Comparison of ENCODE assay signal across 18 cellular contexts in the genomic region with DNA sequence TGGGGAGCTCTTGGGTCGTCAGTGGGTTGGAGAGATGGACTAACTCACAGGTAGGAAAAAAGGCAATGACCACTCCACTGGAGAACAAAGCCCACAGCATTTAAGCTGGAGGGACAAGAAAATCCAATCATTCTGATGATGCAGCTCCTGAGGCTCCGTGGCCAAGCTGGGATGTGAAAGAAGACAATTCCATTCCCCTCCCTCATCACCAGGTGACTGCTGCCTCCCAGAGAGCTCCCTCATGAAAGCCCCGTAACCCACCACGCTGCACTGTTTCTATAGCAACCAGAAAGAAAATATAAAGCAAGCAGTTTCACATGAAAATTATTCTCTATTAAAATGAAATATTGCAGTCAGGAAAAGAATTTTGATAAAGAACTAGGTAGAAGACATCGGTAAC. TPM values are rescaled to one million over a fixed set of nuclear protein-coding genes. Genes with fewer than 3 reads are reported as not detected.
A peak's percentile ranks its signal among the peaks of the same experiment; 100 is the strongest.
DNase-seq lines count a peak whose midpoint lies in the region; ATAC-seq and TF ChIP-seq lines count a peak whose summit lies in the region.
"Had no signal": no experiment of that assay in that cellular context is flagged by ENCODE, and none has a peak within 500 bp of the region (broad histone marks: within the 10 kb centered on the region; RNA-seq: fewer than 3 reads in every experiment).

No MANE protein-coding gene starts in this region.

- H3K27ac Mint-ChIP-seq in activated naive CD4-positive, alpha-beta T cell treated with anti-CD3 and anti-CD28 coated beads, Interleukin-2, amount 50 U/mL, for 24 hours, result no peak overlapping the region
- no peak overlapping the region for H3K27ac Mint-ChIP-seq in activated naive CD4-positive, alpha-beta T cell treated with anti-CD3 and anti-CD28 coated beads, Interleukin-2, amount 10 ng/mL, durations not matched to agents 7 days and 5 days

- H3F3A ChIP-seq in smooth muscle cell (ENCODE audit: low read depth), result peaks cover 26% of the 10 kb centered on the region

- no peaks in the 10 kb centered on the region for H3K9me2 ChIP-seq in OCI-LY7 (ENCODE audit: insufficient read depth, low read length)

- H3K4me3 ChIP-seq in OCI-LY7 (ENCODE audit: low read depth, low read length, poor library complexity, severe bottlenecking), result no peak overlapping the region
- H3K4me3 ChIP-seq in smooth muscle cell, result no peak overlapping the region
- H3K4me3 ChIP-seq: sigmoid colon, tibial nerve had no signal

- no peak for ATAC-seq in GM21528 (IDR thresholded peaks at IDR 0.05; ENCODE audit: low FRiP score, unreplicated experiment)

- H3K36me3 ChIP-seq in OCI-LY7 (ENCODE audit: insufficient read depth, low read length) (peaks cover 43% of the 10 kb centered on the region), smooth muscle cell (ENCODE audit: low read depth) (no peaks in the 10 kb centered on the region)
- H3K36me3 ChIP-seq: sigmoid colon, tibial nerve had no signal

- H2AFZ ChIP-seq in OCI-LY7 (ENCODE audit: low read length) (no peak overlapping the region), smooth muscle cell (ENCODE audit: low read depth) (no peak overlapping the region)

- CTCF ChIA-PET in activated naive CD4-positive, alpha-beta T cell treated with anti-CD3 and anti-CD28 coated beads, Interleukin-2, amount 10 ng/mL, durations not matched to agents 7 days and 5 days (lab: Charles Lee), result no interaction called here
- CTCF ChIA-PET in OCI-LY7 (lab: Charles Lee; ENCODE audit: unreplicated experiment), result no interaction called here

- peaks cover 94% of the 10 kb centered on the region for H3K4me1 Mint-ChIP-seq in activated naive CD4-positive, alpha-beta T cell treated with anti-CD3 and anti-CD28 coated beads, Interleukin-2, amount 50 U/mL, for 24 hours
- H3K4me1 Mint-ChIP-seq in activated naive CD4-positive, alpha-beta T cell treated with anti-CD3 and anti-CD28 coated beads, Interleukin-2, amount 10 ng/mL, durations not matched to agents 7 days and 5 days, result peaks cover 85% of the 10 kb centered on the region

- POLR2A ChIA-PET in OCI-LY7 (lab: Charles Lee), result no interaction called here

- H3K4me3 Mint-ChIP-seq in activated naive CD4-positive, alpha-beta T cell treated with anti-CD3 and anti-CD28 coated beads, Interleukin-2, amount 50 U/mL, for 24 hours, result peak overlapping the region; percentile 23
- no peak overlapping the region for H3K4me3 Mint-ChIP-seq in activated naive CD4-positive, alpha-beta T cell treated with anti-CD3 and anti-CD28 coated beads, Interleukin-2, amount 10 ng/mL, durations not matched to agents 7 days and 5 days

- H3K4me2 ChIP-seq in OCI-LY7 (ENCODE audit: low read length), result peak overlapping the region; percentile 67; the same call in 1 of the 2 replicates
- no peak overlapping the region for H3K4me2 ChIP-seq in smooth muscle cell

- no peaks in the 10 kb centered on the region for H3K9me3 ChIP-seq in OCI-LY7 (ENCODE audit: low read length)
- no peaks in the 10 kb centered on the region for H3K9me3 ChIP-seq in smooth muscle cell (replicated peaks; ENCODE audit: low read depth)
- H3K9me3 ChIP-seq: sigmoid colon, tibial nerve had no signal

- H3K27me3 ChIP-seq in smooth muscle cell (ENCODE audit: low read depth), result no peaks in the 10 kb centered on the region
- H3K27me3 ChIP-seq: sigmoid colon, tibial nerve had no signal

- H4K20me1 ChIP-seq in OCI-LY7 (ENCODE audit: insufficient read depth, low read length) (peaks cover 70% of the 10 kb centered on the region), smooth muscle cell (ENCODE audit: low read depth) (peaks cover 100% of the 10 kb centered on the region)

- peak overlapping the region; percentile 42 for H3K9ac ChIP-seq in smooth muscle cell (ENCODE audit: low read depth)

- peaks cover 3% of the 10 kb centered on the region for H3K36me3 Mint-ChIP-seq in activated naive CD4-positive, alpha-beta T cell treated with anti-CD3 and anti-CD28 coated beads, Interleukin-2, amount 50 U/mL, for 24 hours
- H3K36me3 Mint-ChIP-seq in activated naive CD4-positive, alpha-beta T cell treated with anti-CD3 and anti-CD28 coated beads, Interleukin-2, amount 10 ng/mL, durations not matched to agents 7 days and 5 days, result peaks cover 20% of the 10 kb centered on the region

- H3K79me2 ChIP-seq in OCI-LY7 (ENCODE audit: insufficient read depth, low read depth, low read length) (peaks cover 100% of the 10 kb centered on the region), smooth muscle cell (ENCODE audit: low read depth) (peaks cover 100% of the 10 kb centered on the region)

- no TSS peak for BruUV-seq in OCI-LY7 (replicated peaks; lab: Mats Ljungman, UMichigan)

- WGBS in smooth muscle cell (ENCODE audit: low lambda C conversion rate), result 80% methylated on average over 5 of the region's 5 CpGs

- TF ChIP-seq CTCF in OCI-LY7 (conservative IDR thresholded peaks at IDR 0.05; ENCODE audit: low read length), result no peak
- no peak for TF ChIP-seq CTCF in smooth muscle cell (IDR thresholded peaks at IDR 0.05; ENCODE audit: borderline replicate concordance, insufficient read depth, poor library complexity, severe bottlenecking)

- H3K4me1 ChIP-seq in OCI-LY7 (ENCODE audit: insufficient read depth, low read length, poor library complexity, severe bottlenecking) (peaks cover 68% of the 10 kb centered on the region), smooth muscle cell (ENCODE audit: low read depth) (peaks cover 18% of the 10 kb centered on the region)

- H3K27ac ChIP-seq in OCI-LY7 (ENCODE audit: low read depth, low read length, poor library complexity, severe bottlenecking), result no peak overlapping the region
- H3K27ac ChIP-seq in smooth muscle cell (ENCODE audit: low read depth), result peak overlapping the region; percentile 89
- H3K27ac ChIP-seq: sigmoid colon, tibial nerve had no signal

- DNase-seq in activated naive CD4-positive, alpha-beta T cell treated with anti-CD3 and anti-CD28 coated beads, Interleukin-2, amount 10 ng/mL, durations not matched to agents 7 days and 5 days, result no peak
- no peak for DNase-seq in OCI-LY7 (ENCODE audit: low spot score)
- peak; percentile 18 for DNase-seq in epidermal melanocyte (ENCODE audit: insufficient read length, low spot score)
- no peak for DNase-seq in smooth muscle cell (lab: John Stamatoyannopoulos, UW; ENCODE audit: unreplicated experiment)
- DNase-seq in middle frontal gyrus (ENCODE audit: extremely low spot score, low spot score), result no peak
- no peak for DNase-seq in KG1 (lab: John Stamatoyannopoulos, UW)
- DNase-seq: activated CD4-positive, alpha-beta T cell treated with anti-CD3 and anti-CD28 coated beads for 48 hours; activated T-cell treated with anti-CD3 and anti-CD28 coated beads, Interleukin-2, amount 50 U/mL, for 48 hours; GF-D8; KBM-7; NCI-H1092 treated with DMSO at 0.1 percent for 48 hours; NCI-H226; SHP77 treated with DMSO at 0.1 percent for 48 hours; sigmoid colon; T1000 had no signal

- intact Hi-C loops in OCI-LY7 (cut with micrococcal nuclease; ENCODE audit: unreplicated experiment), result no loop called here

- H3K9me3 Mint-ChIP-seq in activated naive CD4-positive, alpha-beta T cell treated with anti-CD3 and anti-CD28 coated beads, Interleukin-2, amount 50 U/mL, for 24 hours, result no peaks in the 10 kb centered on the region
- peaks cover 3% of the 10 kb centered on the region for H3K9me3 Mint-ChIP-seq in activated naive CD4-positive, alpha-beta T cell treated with anti-CD3 and anti-CD28 coated beads, Interleukin-2, amount 10 ng/mL, durations not matched to agents 7 days and 5 days

- H3K27me3 Mint-ChIP-seq in activated naive CD4-positive, alpha-beta T cell treated with anti-CD3 and anti-CD28 coated beads, Interleukin-2, amount 50 U/mL, for 24 hours, result no peaks in the 10 kb centered on the region
- no peaks in the 10 kb centered on the region for H3K27me3 Mint-ChIP-seq in activated naive CD4-positive, alpha-beta T cell treated with anti-CD3 and anti-CD28 coated beads, Interleukin-2, amount 10 ng/mL, durations not matched to agents 7 days and 5 days

RNA-seq across cellular contexts. Expression of a gene that starts 15.2 kb away (rescaled TPM):
- 87.0 and 89.1 TPM in 2 replicates for total RNA-seq in OCI-LY7 (2014; rRNA removed; shearing (Covaris generic))
- total RNA-seq in OCI-LY7 (2022) (247 and 251 TPM in 2 replicates), smooth muscle cell (31.5 and 43.2 TPM in 2 replicates)
- 105 and 118 TPM in 2 replicates for polyA plus RNA-seq in smooth muscle cell

RNA-seq across cellular contexts. Expression of a gene that starts 33.1 kb away (rescaled TPM):
- total RNA-seq in OCI-LY7 (2014; rRNA removed; shearing (Covaris generic)), result 77.6 and 92.7 TPM in 2 replicates
- total RNA-seq in OCI-LY7 (2022), result 106 and 121 TPM in 2 replicates
- total RNA-seq in smooth muscle cell, result 49.3 and 94.6 TPM in 2 replicates
- 61.4 and 75.4 TPM in 2 replicates for polyA plus RNA-seq in smooth muscle cell
